In the genomic region with DNA sequence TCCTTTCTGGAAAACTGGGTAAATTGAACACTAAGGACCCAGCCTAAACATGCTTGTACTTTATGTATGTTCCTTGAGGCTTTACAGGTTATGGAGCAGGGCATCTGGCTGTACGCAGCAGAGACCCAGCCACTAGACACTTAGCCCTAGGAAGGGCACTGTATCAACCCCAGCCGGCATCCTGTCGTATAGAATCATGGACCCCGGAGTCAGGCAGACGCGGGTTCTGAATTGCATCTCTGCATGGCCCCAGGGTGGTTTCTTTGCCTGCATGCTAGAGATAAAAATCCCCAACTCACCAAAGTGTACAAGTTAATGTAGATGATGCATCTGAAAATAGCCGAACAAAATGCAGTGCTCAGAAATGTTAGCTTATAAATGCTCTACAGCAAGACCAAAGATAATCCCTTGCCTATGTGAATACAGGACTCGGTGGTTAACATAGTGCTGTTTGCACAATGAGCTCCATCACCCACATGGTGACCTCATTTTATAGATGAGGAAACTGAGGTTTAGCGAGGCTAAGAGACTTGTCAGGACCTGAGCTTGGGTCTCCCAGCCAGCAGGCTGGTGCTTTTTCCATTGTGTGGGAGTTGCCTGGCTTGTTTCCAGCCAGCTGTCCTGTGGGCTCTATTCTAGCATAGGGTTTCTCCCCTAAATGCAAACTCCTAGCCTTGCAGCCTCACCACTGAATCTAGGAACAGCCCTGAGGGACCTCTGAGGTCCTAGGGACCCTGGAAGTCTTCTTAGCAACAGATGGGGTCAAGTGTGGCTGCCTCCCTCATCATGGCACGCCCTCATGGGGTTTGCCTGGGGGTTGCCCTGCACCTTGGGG, we compare ENCODE assay signal across 1 cellular context.
TF ChIP-seq lines count a peak whose summit lies in the region.

No MANE protein-coding gene starts in this region.

TF ChIP-seq in SK-N-SH, 30 proteins besides CTCF, POLR2A, EP300 and RAD21 (continued from another document):
- TF ChIP-seq, protein P1, sequence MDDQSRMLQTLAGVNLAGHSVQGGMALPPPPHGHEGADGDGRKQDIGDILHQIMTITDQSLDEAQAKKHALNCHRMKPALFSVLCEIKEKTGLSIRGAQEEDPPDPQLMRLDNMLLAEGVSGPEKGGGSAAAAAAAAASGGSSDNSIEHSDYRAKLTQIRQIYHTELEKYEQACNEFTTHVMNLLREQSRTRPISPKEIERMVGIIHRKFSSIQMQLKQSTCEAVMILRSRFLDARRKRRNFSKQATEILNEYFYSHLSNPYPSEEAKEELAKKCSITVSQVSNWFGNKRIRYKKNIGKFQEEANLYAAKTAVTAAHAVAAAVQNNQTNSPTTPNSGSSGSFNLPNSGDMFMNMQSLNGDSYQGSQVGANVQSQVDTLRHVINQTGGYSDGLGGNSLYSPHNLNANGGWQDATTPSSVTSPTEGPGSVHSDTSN (IDR thresholded peaks at IDR 0.05): no peak
- TF ChIP-seq FOXJ3 (CRISPR knock-in tag; IDR thresholded peaks at IDR 0.05): no peak
- no peak for TF ChIP-seq JUND (IDR thresholded peaks at IDR 0.05)
- TF ChIP-seq ELF1 (IDR thresholded peaks at IDR 0.05): no peak
- no peak for TF ChIP-seq FOXM1 (IDR thresholded peaks at IDR 0.05; ENCODE audit: low read depth)
- TF ChIP-seq TEAD4 (IDR thresholded peaks at IDR 0.05; ENCODE audit: borderline replicate concordance, insufficient read depth): no peak
- TF ChIP-seq GABPA (IDR thresholded peaks at IDR 0.05; ENCODE audit: low read depth): no peak
- no peak for TF ChIP-seq USF1 (IDR thresholded peaks at IDR 0.05; ENCODE audit: borderline replicate concordance, low read depth)
- TF ChIP-seq YY1 (IDR thresholded peaks at IDR 0.05; ENCODE audit: low read depth): no peak
- TF ChIP-seq RXRA (IDR thresholded peaks at IDR 0.05; ENCODE audit: borderline replicate concordance, low read depth): no peak
- no peak for TF ChIP-seq MXI1 (IDR thresholded peaks at IDR 0.05; ENCODE audit: low read depth, low read length)
- TF ChIP-seq NFIC (IDR thresholded peaks at IDR 0.05; ENCODE audit: borderline replicate concordance): no peak
- no peak for TF ChIP-seq TCF12 (IDR thresholded peaks at IDR 0.05)
